10 cellular contexts compared by ENCODE assay signal in the genomic region with DNA sequence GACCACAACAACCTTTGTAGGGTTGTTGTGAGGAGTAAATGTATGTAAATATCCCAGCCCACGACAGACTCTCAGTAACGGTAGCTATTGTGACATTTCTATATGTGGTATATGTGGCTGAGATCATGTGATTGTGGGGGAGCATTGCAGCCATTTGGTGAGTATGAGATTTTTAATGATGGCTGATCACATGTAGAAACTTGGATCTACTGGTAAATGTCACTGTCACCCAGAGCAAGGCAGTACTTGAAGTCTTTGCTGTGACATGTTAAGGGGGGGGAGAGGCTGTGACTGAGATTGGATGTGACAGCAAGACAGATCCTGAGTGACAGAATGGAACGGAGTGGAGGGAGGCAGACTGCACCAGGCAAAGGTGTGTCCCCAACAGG. TPM values are rescaled to one million over a fixed set of nuclear protein-coding genes. Genes with fewer than 3 reads are reported as not detected.
A peak's percentile ranks its signal among the peaks of the same experiment; 100 is the strongest.
DNase-seq lines count a peak whose midpoint lies in the region; ATAC-seq, FAIRE-seq and TF ChIP-seq lines count a peak whose summit lies in the region.
"Had no signal": no experiment of that assay in that cellular context is flagged by ENCODE, and none has a peak within 500 bp of the region (broad histone marks: within the 10 kb centered on the region; RNA-seq: fewer than 3 reads in every experiment).

No MANE protein-coding gene starts in this region.

- no peak for TF ChIP-seq CTCF in GM13977 (IDR thresholded peaks at IDR 0.05; ENCODE audit: extremely low read depth, insufficient read depth, missing control alignments)
- no peak for TF ChIP-seq CTCF in kidney (IDR thresholded peaks at IDR 0.05; ENCODE audit: borderline replicate concordance, extremely low read depth, insufficient read depth)
- TF ChIP-seq CTCF in HFFc6 (IDR thresholded peaks at IDR 0.05) = no peak

- no peaks in the 10 kb centered on the region for H3K36me3 ChIP-seq in kidney (ENCODE audit: control insufficient read depth in 1 of 2, insufficient read depth in 2 of 2, low read length in 2 of 2)

- H3K9me3 Mint-ChIP-seq in central memory CD8-positive, alpha-beta T cell = no peaks in the 10 kb centered on the region
- no peaks in the 10 kb centered on the region for H3K9me3 Mint-ChIP-seq in HFFc6

- intact Hi-C loops in kidney (cut with DNase I) = no loop called here

- H3K36me3 Mint-ChIP-seq in central memory CD8-positive, alpha-beta T cell (ENCODE audit: insufficient read depth) = peaks cover 2% of the 10 kb centered on the region
- peaks cover 11% of the 10 kb centered on the region for H3K36me3 Mint-ChIP-seq in HFFc6 (ENCODE audit: low read depth)

- no peak overlapping the region for H3K4me3 ChIP-seq in kidney (ENCODE audit: low read length in 2 of 2)

- H3K27ac ChIP-seq in kidney (ENCODE audit: low read depth in 2 of 2, low read length in 2 of 2) = no peak overlapping the region

- H3K4me1 ChIP-seq in kidney (ENCODE audit: control insufficient read depth in 1 of 2, insufficient read depth in 1 of 2, low read depth in 1 of 2, low read length in 2 of 2) = peaks cover 0 to 2% of the 10 kb centered on the region in 2 donors

- in situ Hi-C loops in GM13977 (cut with MboI; ENCODE audit: low pct_unique_long_range_greater_than_20kb, low sequenced_read_pairs, unreplicated experiment) = no loop called here

- no peak overlapping the region for H3K9ac ChIP-seq in kidney (ENCODE audit: low read length in 2 of 2)

- H3K27ac Mint-ChIP-seq in central memory CD8-positive, alpha-beta T cell (ENCODE audit: low read depth) = peak overlapping the region; percentile 83
- H3K27ac Mint-ChIP-seq in HFFc6 = no peak overlapping the region

- no peak for FAIRE-seq in kidney (lab: Jason Lieb, UNC)

- H3K4me3 Mint-ChIP-seq in central memory CD8-positive, alpha-beta T cell = peak overlapping the region; percentile 45
- H3K4me3 Mint-ChIP-seq in HFFc6 = no peak overlapping the region

- DNase-seq in AML-193 (lab: John Stamatoyannopoulos, UW) = peak; percentile 52 to 65
- DNase-seq in GM13977 (ENCODE audit: low spot score) = peak; percentile 46
- peak; percentile 65 to 87 for DNase-seq in NOMO-1 (lab: John Stamatoyannopoulos, UW; ENCODE audit: unreplicated experiment in 2 of 2)
- no peak for DNase-seq in central memory CD8-positive, alpha-beta T cell (ENCODE audit: low spot score in 2 of 2)
- no peak for DNase-seq in DMS53 (lab: John Stamatoyannopoulos, UW)
- DNase-seq in kidney = no peak
- DNase-seq in HFFc6 = no peak
- DNase-seq in NCI-H345 (lab: John Stamatoyannopoulos, UW) = no peak
- DNase-seq: COR-L47 had no signal

- H3K27me3 Mint-ChIP-seq in central memory CD8-positive, alpha-beta T cell = no peaks in the 10 kb centered on the region
- H3K27me3 Mint-ChIP-seq in HFFc6 (ENCODE audit: insufficient read depth) = no peaks in the 10 kb centered on the region; the same call in 1 of the 2 replicates

- H3K9me3 ChIP-seq in kidney (ENCODE audit: control insufficient read depth in 1 of 2, low read length in 2 of 2) = no peaks in the 10 kb centered on the region

- H3K4me1 Mint-ChIP-seq in central memory CD8-positive, alpha-beta T cell = peaks cover 36% of the 10 kb centered on the region
- H3K4me1 Mint-ChIP-seq in HFFc6 (ENCODE audit: low read depth) = peaks cover 18% of the 10 kb centered on the region

- peak; percentile 85 for ATAC-seq in central memory CD8-positive, alpha-beta T cell (replicated peaks; ENCODE audit: extremely low read depth, poor library complexity, severe bottlenecking)

RNA-seq across cellular contexts. Expression of gene MEF2D, which starts 23.9 kb away (rescaled TPM):
- total RNA-seq in kidney = 49.3 TPM
- 13.7 TPM for polyA plus RNA-seq in kidney (ENCODE audit: insufficient read depth, low read depth, low replicate concordance)
- 10 to 100 TPM; 50.0 to 60.1 (median 56.8) TPM for total RNA-seq in HFFc6 (2021; fragmentation: NEBNext Ultra II Directional; extraction: Animal tissue kit (Norgen Biotek cat#: 25700))

RNA-seq across cellular contexts. Expression of gene IQGAP3, which starts 47.9 kb away (rescaled TPM):
- total RNA-seq in kidney = 1.7 TPM
- polyA plus RNA-seq in kidney (ENCODE audit: insufficient read depth, low read depth, low replicate concordance) = 0.13 TPM
- total RNA-seq in HFFc6 (2021; fragmentation: NEBNext Ultra II Directional; extraction: Animal tissue kit (Norgen Biotek cat#: 25700)) = 10 to 100 TPM; 13.9 to 33.3 (median 29.0) TPM

RNA-seq across cellular contexts. Expression of gene TTC24, which starts 55.0 kb away (rescaled TPM):
- total RNA-seq in kidney = 0.57 TPM
- not detected for polyA plus RNA-seq in kidney (ENCODE audit: insufficient read depth, low read depth, low replicate concordance)
- total RNA-seq in HFFc6 (2021; fragmentation: NEBNext Ultra II Directional; extraction: Animal tissue kit (Norgen Biotek cat#: 25700)) = not detected
- total RNA-seq: pulmonary artery endothelial cell had no signal

Comparison
In these comparisons a context has a peak if more than half of its experiments do, and no peak if none do; other contexts are left out.
1. DNase-seq: peak in AML-193 (2 of 2), GM13977 (single experiment) and NOMO-1 (2 of 2); none in central memory CD8-positive, alpha-beta T cell (0 of 2), DMS53 (single experiment), kidney (single experiment), HFFc6 (single experiment) and NCI-H345 (single experiment).